ENCODE assay signal across 18 cellular contexts in the genomic region with DNA sequence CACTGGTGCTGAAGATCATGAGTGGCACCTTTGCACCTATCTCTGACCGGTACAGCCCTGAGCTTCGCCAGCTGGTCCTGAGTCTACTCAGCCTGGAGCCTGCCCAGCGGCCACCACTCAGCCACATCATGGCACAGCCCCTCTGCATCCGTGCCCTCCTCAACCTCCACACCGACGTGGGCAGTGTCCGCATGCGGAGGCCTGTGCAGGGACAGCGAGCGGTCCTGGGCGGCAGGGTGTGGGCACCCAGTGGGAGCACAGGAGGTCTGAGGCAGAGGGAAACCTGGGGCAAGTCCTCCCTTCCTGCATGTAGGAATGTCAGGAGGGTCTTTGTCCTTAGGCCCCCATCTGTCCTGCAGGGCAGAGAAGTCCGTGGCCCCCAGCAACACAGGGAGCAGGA. TPM values are rescaled to one million over a fixed set of nuclear protein-coding genes. Genes with fewer than 3 reads are reported as not detected.
"Had no signal": no experiment of that assay in that cellular context is flagged by ENCODE, and none has a peak within 500 bp of the region (broad histone marks: within the 10 kb centered on the region; RNA-seq: fewer than 3 reads in every experiment).

No MANE protein-coding gene starts in this region.

- H3K9me3 ChIP-seq: breast epithelium, gastrocnemius medialis, thyroid gland had no signal

- H3K27me3 Mint-ChIP-seq: activated naive CD4-positive, alpha-beta T cell treated with anti-CD3 and anti-CD28 coated beads, Interleukin-2, amount 10 ng/mL, durations not matched to agents 7 days and 5 days had no signal

- H3K9me3 Mint-ChIP-seq: activated T-cell treated with anti-CD3 and anti-CD28 coated beads, Interleukin-2, amount 50 U/mL, for 4 hours; nephron had no signal

- H3K4me3 ChIP-seq: breast epithelium, gastrocnemius medialis, thyroid gland had no signal

- H3K27ac Mint-ChIP-seq: activated naive CD4-positive, alpha-beta T cell treated with anti-CD3 and anti-CD28 coated beads, Interleukin-2, amount 10 ng/mL, durations not matched to agents 7 days and 5 days had no signal

- H3K4me1 Mint-ChIP-seq: nephron had no signal

- H3K27ac ChIP-seq: breast epithelium, gastrocnemius medialis, thyroid gland had no signal

- DNase-seq: activated CD4-positive, alpha-beta T cell treated with anti-CD3 and anti-CD28 coated beads, Interleukin-2, amount 50 U/mL, for 1 hour; activated CD8-positive, alpha-beta memory T cell treated with anti-CD3 and anti-CD28 coated beads, Interleukin-2, amount 50 U/mL, for 4 hours; activated naive CD4-positive, alpha-beta T cell treated with anti-CD3 and anti-CD28 coated beads, Interleukin-2, amount 10 ng/mL, durations not matched to agents 7 days and 5 days; activated T-cell treated with anti-CD3 and anti-CD28 coated beads, Interleukin-2, amount 50 U/mL, for 4 hours; aorta; cerebellar nuclear complex; effector CD8-positive, alpha-beta T cell; gastrocnemius medialis; head of caudate nucleus; kidney glomerular epithelial cell; left ventricle myocardium superior; mesenchymal stem cell; occipital lobe; retina; stimulated activated naive CD4-positive, alpha-beta T cell treated with Interleukin-2 at 50 U/mL for 16 hours had no signal

- ATAC-seq: activated T-cell treated with anti-CD3 and anti-CD28 coated beads, Interleukin-2, amount 50 U/mL, for 4 hours; gastrocnemius medialis; left ventricle myocardium superior had no signal

- H3K4me3 Mint-ChIP-seq: activated naive CD4-positive, alpha-beta T cell treated with anti-CD3 and anti-CD28 coated beads, Interleukin-2, amount 10 ng/mL, durations not matched to agents 7 days and 5 days; activated T-cell treated with anti-CD3 and anti-CD28 coated beads, Interleukin-2, amount 50 U/mL, for 4 hours; nephron had no signal

- H3K36me3 ChIP-seq: breast epithelium, gastrocnemius medialis, thyroid gland had no signal

- H3K4me1 ChIP-seq: breast epithelium had no signal

RNA-seq across cellular contexts. Expression of gene TLCD1, which starts 11.3 kb away (rescaled TPM):
- total RNA-seq: occipital lobe had no signal
